11 cellular contexts compared by ENCODE assay signal in the genomic region with DNA sequence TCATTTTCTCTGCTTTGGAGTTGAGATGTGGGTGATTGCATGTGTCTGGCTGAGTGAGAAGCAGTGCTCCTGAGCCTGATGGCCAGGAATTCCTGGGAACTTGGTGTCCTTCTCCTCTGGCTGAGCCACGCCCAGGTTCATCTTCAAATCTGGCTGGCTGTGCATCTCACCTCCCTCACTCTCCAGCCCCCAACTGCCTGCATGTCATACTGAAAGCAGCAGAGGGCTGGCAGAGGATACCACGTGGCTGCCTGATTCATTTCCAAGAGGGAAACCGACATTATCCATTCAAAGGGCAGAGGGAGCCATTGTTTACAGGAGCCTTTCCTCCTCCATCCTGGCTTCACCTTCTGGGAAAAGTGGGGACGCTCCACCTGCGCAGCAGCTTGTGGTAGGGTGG. TPM values are rescaled to one million over a fixed set of nuclear protein-coding genes. Genes with fewer than 3 reads are reported as not detected.
A peak's percentile ranks its signal among the peaks of the same experiment; 100 is the strongest.
DNase-seq lines count a peak whose midpoint lies in the region; ATAC-seq, FAIRE-seq and TF ChIP-seq lines count a peak whose summit lies in the region.
"Had no signal": no experiment of that assay in that cellular context is flagged by ENCODE, and none has a peak within 500 bp of the region (broad histone marks: within the 10 kb centered on the region; RNA-seq: fewer than 3 reads in every experiment).

No MANE protein-coding gene starts in this region.

- H3K36me3 Mint-ChIP-seq in CD4-positive, alpha-beta memory T cell = peaks cover 0 to 4% of the 10 kb centered on the region in 2 donors

- H3K9me3 ChIP-seq in osteoblast (ENCODE audit: low read depth, low read length) = no peaks in the 10 kb centered on the region
- H3K9me3 ChIP-seq in transverse colon = no peaks in the 10 kb centered on the region
- peaks cover 0 to 8% of the 10 kb centered on the region in 2 donors for H3K9me3 ChIP-seq in CD4-positive, alpha-beta memory T cell (ENCODE audit: control insufficient read depth in 1 of 2, low read length in 2 of 2)
- H3K9me3 ChIP-seq in small intestine (ENCODE audit: control insufficient read depth, low read depth) = no peaks in the 10 kb centered on the region

- DNase-seq in ELR (ENCODE audit: low read depth) = peak; percentile 86
- DNase-seq in RWPE1 (ENCODE audit: low spot score) = peak; percentile 16
- DNase-seq in epithelial cell of proximal tubule (ENCODE audit: low read depth) = no peak
- peak; percentile 89 for DNase-seq in osteoblast (ENCODE audit: insufficient read length, low spot score, missing footprints)
- no peak for DNase-seq in transverse colon
- DNase-seq in CD4-positive, alpha-beta memory T cell = no peak
- no peak for DNase-seq in small intestine
- DNase-seq: amniotic stem cell, COR-L47, NCI-H446 had no signal

- H3K4me2 ChIP-seq in osteoblast (ENCODE audit: insufficient read depth, low read length) = peak overlapping the region; percentile 8

- H3K4me1 Mint-ChIP-seq in CD4-positive, alpha-beta memory T cell = no peaks in the 10 kb centered on the region

- H4K20me1 ChIP-seq in osteoblast (ENCODE audit: insufficient read depth, low read length) = no peaks in the 10 kb centered on the region

- TF ChIP-seq CTCF in RWPE1 (conservative IDR thresholded peaks at IDR 0.05; ENCODE audit: low read depth) (no peak), epithelial cell of proximal tubule (conservative IDR thresholded peaks at IDR 0.05; ENCODE audit: low read depth, low read length) (peak; percentile 21), osteoblast (IDR thresholded peaks at IDR 0.05; ENCODE audit: extremely low read depth, low read depth, low read length) (peak; percentile 11), transverse colon (IDR thresholded peaks at IDR 0.05) (no peak)

- in situ Hi-C loops in transverse colon (cut with MboI; ENCODE audit: low pct_ligation_motif_present in 1 of 4, low pct_unique_long_range_greater_than_20kb in 1 of 4, low sequenced_read_pairs in 3 of 4) = no loop called here

- 64% methylated on average over 5 of the region's 5 CpGs; no CpG with 5 or more reads in 1 of the 2 donors for WGBS in transverse colon (ENCODE audit: low coverage in 1 of 2), 2 donors
- WGBS in small intestine, 3 donors = 57 to 64% (median 58%) methylated on average over 5 of the region's 5 CpGs

- H3K27ac ChIP-seq in RWPE1 = peak overlapping the region; percentile 56
- peak overlapping the region; percentile 32 for H3K27ac ChIP-seq in osteoblast (ENCODE audit: low read depth, low read length)
- H3K27ac ChIP-seq in transverse colon = no peak overlapping the region
- no peak overlapping the region for H3K27ac ChIP-seq in CD4-positive, alpha-beta memory T cell (ENCODE audit: low read depth, low read length)
- no peak overlapping the region for H3K27ac ChIP-seq in small intestine (ENCODE audit: low read depth in 1 of 2, low read length in 1 of 2)

- H3K4me1 ChIP-seq in osteoblast (ENCODE audit: insufficient read depth, low read length) (peaks cover 14% of the 10 kb centered on the region), transverse colon (peaks cover 0 to 9% (median 2%) of the 10 kb centered on the region in 4 donors), small intestine (ENCODE audit: control insufficient read depth in 2 of 2, insufficient read depth in 1 of 2, low read depth in 1 of 2, low read length in 1 of 2) (no peaks in the 10 kb centered on the region)
- no peaks in the 10 kb centered on the region for H3K4me1 ChIP-seq in CD4-positive, alpha-beta memory T cell (ENCODE audit: insufficient read depth, low read length)

- no peaks in the 10 kb centered on the region for H3K36me3 ChIP-seq in osteoblast (ENCODE audit: insufficient read depth, low read length)
- H3K36me3 ChIP-seq in transverse colon = no peaks in the 10 kb centered on the region
- H3K36me3 ChIP-seq in CD4-positive, alpha-beta memory T cell (ENCODE audit: insufficient read depth, low read length) = no peaks in the 10 kb centered on the region
- H3K36me3 ChIP-seq in small intestine (ENCODE audit: control insufficient read depth in 2 of 2, insufficient read depth in 2 of 2, low read length in 2 of 2) = no peaks in the 10 kb centered on the region

- TF ChIP-seq POLR2A in transverse colon (IDR thresholded peaks at IDR 0.05) = no peak

- no peak overlapping the region for H3K27ac Mint-ChIP-seq in CD4-positive, alpha-beta memory T cell

- H3K9me3 Mint-ChIP-seq in CD4-positive, alpha-beta memory T cell = peaks cover 0 to 11% (median 10%) of the 10 kb centered on the region in 8 donors

- no peak for TF ChIP-seq EP300 in transverse colon (IDR thresholded peaks at IDR 0.05; ENCODE audit: low read depth)

- peak overlapping the region; percentile 88 for H2AFZ ChIP-seq in osteoblast (ENCODE audit: low read length)

- no peaks in the 10 kb centered on the region for H3K79me2 ChIP-seq in osteoblast (ENCODE audit: insufficient read depth, low read length)

- H3K4me3 Mint-ChIP-seq in CD4-positive, alpha-beta memory T cell = no peak overlapping the region

- FAIRE-seq in small intestine (lab: Jason Lieb, UNC) = no peak

- POLR2A ChIA-PET in RWPE1 (lab: Yijun Ruan, JAX; ENCODE audit: low non-redundant PET) = no interaction called here
- POLR2A ChIA-PET in CD4-positive, alpha-beta memory T cell (lab: Charles Lee; ENCODE audit: partially characterized antibody) = no interaction called here

- H3K27me3 ChIP-seq in osteoblast (ENCODE audit: insufficient read depth, low read length) (no peaks in the 10 kb centered on the region), transverse colon (no peaks in the 10 kb centered on the region), small intestine (ENCODE audit: control insufficient read depth in 2 of 2, insufficient read depth in 2 of 2, low read length in 2 of 2) (no peaks in the 10 kb centered on the region)
- H3K27me3 ChIP-seq in CD4-positive, alpha-beta memory T cell (ENCODE audit: insufficient read depth, low read length) = no peaks in the 10 kb centered on the region

- CTCF ChIA-PET in RWPE1 (lab: Yijun Ruan, JAX) = interaction anchor here (0.7 kb wide), 1 partner anchor 934 kb away, joined by 3 read pairs; no protein-coding TSS in a partner anchor
- CTCF ChIA-PET in CD4-positive, alpha-beta memory T cell (lab: Charles Lee; ENCODE audit: partially characterized antibody) = interaction anchor here (1.0 kb wide), 1 partner anchor 10 kb away, joined by 3 read pairs; no protein-coding TSS in a partner anchor

- H3K27me3 Mint-ChIP-seq in CD4-positive, alpha-beta memory T cell = peaks cover 0 to 4% of the 10 kb centered on the region in 2 donors

- no peak for ATAC-seq in GM18867 (IDR thresholded peaks at IDR 0.05; ENCODE audit: unreplicated experiment)

- intact Hi-C loops in transverse colon (cut with DNase I; ENCODE audit: low total_unique reads) = no loop called here
- intact Hi-C loops in CD4-positive, alpha-beta memory T cell (cut with micrococcal nuclease) = no loop called here

- H3K4me3 ChIP-seq in epithelial cell of proximal tubule (ENCODE audit: low read depth, low read length) (no peak overlapping the region), osteoblast (ENCODE audit: insufficient read depth, low read length) (no peak overlapping the region), transverse colon (no peak overlapping the region), small intestine (ENCODE audit: low read depth in 1 of 2, low read length in 2 of 2) (no peak overlapping the region)
- no peak overlapping the region for H3K4me3 ChIP-seq in CD4-positive, alpha-beta memory T cell (ENCODE audit: low read length in 2 of 2)

RNA-seq across cellular contexts. Expression of a gene that starts 57.4 kb away (rescaled TPM):
- total RNA-seq in epithelial cell of proximal tubule (23.0 and 25.0 TPM in 2 replicates), osteoblast (37.6 and 45.1 TPM in 2 replicates), transverse colon (100 to 1,000 TPM in 1 of 4 donors, 10 to 100 TPM in 3; 36.2 to 304 (median 48.0) TPM)
- 1 to 10 TPM; 6.2 to 7.0 TPM for total RNA-seq in CD4-positive, alpha-beta memory T cell
- 1 to 10 TPM; 5.3 to 7.5 TPM for polyA plus RNA-seq in CD4-positive, alpha-beta memory T cell
- polyA plus RNA-seq in small intestine = 10 to 100 TPM; 13.8 to 30.0 (median 27.8) TPM

Comparison
In these comparisons a context has a peak if more than half of its experiments do, and no peak if none do; other contexts are left out.
1. DNase-seq: peak in ELR (single experiment), RWPE1 (single experiment) and osteoblast (single experiment); none in epithelial cell of proximal tubule (single experiment), transverse colon (single experiment), CD4-positive, alpha-beta memory T cell (0 of 5) and small intestine (single experiment).
2. H3K27ac ChIP-seq: peak in RWPE1 (single experiment) and osteoblast (single experiment); none in transverse colon (0 of 4), CD4-positive, alpha-beta memory T cell (single experiment) and small intestine (0 of 2).
3. CTCF ChIP-seq: peak in epithelial cell of proximal tubule (single experiment) and osteoblast (single experiment); none in RWPE1 (single experiment) and transverse colon (0 of 5).